ENCODE assay signal across 1 cellular context in genomic region chr17:4639301-4640059, GRCh38.
TF ChIP-seq lines count a peak whose summit lies in the region.

No MANE protein-coding gene starts in this region.

TF ChIP-seq in H1, 55 proteins besides CTCF, POLR2A, EP300 and RAD21:
- peak; percentile 86 for TF ChIP-seq TBP (IDR thresholded peaks at IDR 0.05; ENCODE audit: low read depth, low read length)
- peak; percentile 49; the same call in 1 of the 2 replicates for TF ChIP-seq GABPA (IDR thresholded peaks at IDR 0.05; ENCODE audit: borderline replicate concordance, insufficient read depth, low read length)
- 0 out of 4 replicates have a peak, but pooled peaks of 1 of the 2 experiments have one; percentile 26 for TF ChIP-seq SIN3A (conservative IDR thresholded peaks at IDR 0.05 in 1 of 2, IDR thresholded peaks at IDR 0.05 in 1 of 2; ENCODE audit: low read depth in 1 of 2, low read length in 2 of 2)
- TF ChIP-seq MAX (IDR thresholded peaks at IDR 0.05), result 0 out of 2 replicates have a peak, but pooled peaks have one; percentile 33
- peak; percentile 8; the same call in 1 of the 2 replicates for TF ChIP-seq E2F6 (IDR thresholded peaks at IDR 0.05)
